In the genomic region with DNA sequence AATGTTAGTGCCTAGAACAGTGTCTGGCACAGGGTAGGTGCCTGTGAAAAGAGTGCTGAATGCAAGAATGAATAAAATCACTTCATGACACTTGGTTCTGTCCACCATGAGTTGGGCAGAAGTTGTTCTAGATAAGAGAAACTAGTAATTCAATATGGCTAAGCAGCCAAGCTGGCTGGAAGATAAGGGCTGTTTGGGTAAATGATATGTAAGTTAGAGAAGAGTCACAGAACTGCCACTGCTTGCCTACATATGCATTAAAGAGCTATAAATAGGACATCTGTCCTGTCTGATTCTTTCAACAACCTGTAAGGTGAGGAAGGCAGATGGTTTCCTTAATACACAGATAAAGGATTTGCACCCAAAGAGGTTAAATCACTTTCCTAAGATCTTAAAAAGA, we compare ENCODE assay signal across 23 cellular contexts.
"Had no signal": no experiment of that assay in that cellular context is flagged by ENCODE, and none has a peak within 500 bp of the region (broad histone marks: within the 10 kb centered on the region; RNA-seq: fewer than 3 reads in every experiment).

No MANE protein-coding gene starts in this region.

- H3K27me3 Mint-ChIP-seq: activated CD8-positive, alpha-beta memory T cell treated with anti-CD3 and anti-CD28 coated beads, Interleukin-2, amount 10 ng/mL, durations not matched to agents 7 days and 5 days; activated CD8-positive, alpha-beta T cell treated with anti-CD3 and anti-CD28 coated beads for 36 hours; activated naive CD8-positive, alpha-beta T cell treated with anti-CD3 and anti-CD28 coated beads, Interleukin-2, amount 50 U/mL, for 24 hours; effector memory CD8-positive, alpha-beta T cell; natural killer cell treated with Interleukin-12 subunit alpha and Interleukin-12 subunit beta and Interleukin-15 and Interleukin-18, amount 100 ng/mL, for 72 hours had no signal

- H3K4me3 Mint-ChIP-seq: activated CD8-positive, alpha-beta memory T cell treated with anti-CD3 and anti-CD28 coated beads, Interleukin-2, amount 10 ng/mL, durations not matched to agents 7 days and 5 days; activated CD8-positive, alpha-beta T cell treated with anti-CD3 and anti-CD28 coated beads for 36 hours; activated naive CD8-positive, alpha-beta T cell treated with anti-CD3 and anti-CD28 coated beads, Interleukin-2, amount 50 U/mL, for 24 hours; effector memory CD8-positive, alpha-beta T cell; natural killer cell treated with Interleukin-12 subunit alpha and Interleukin-12 subunit beta and Interleukin-15 and Interleukin-18, amount 100 ng/mL, for 72 hours; stimulated activated effector memory CD8-positive, alpha-beta T cell treated with anti-CD3 and anti-CD28 coated beads, Interleukin-12 subunit alpha, Interleukin-12 subunit beta, amount 100 ng/mL, for 72 hours had no signal

- H3K9me3 Mint-ChIP-seq: activated CD8-positive, alpha-beta T cell treated with anti-CD3 and anti-CD28 coated beads for 36 hours; activated naive CD8-positive, alpha-beta T cell treated with anti-CD3 and anti-CD28 coated beads, Interleukin-2, amount 50 U/mL, for 24 hours; effector memory CD8-positive, alpha-beta T cell; natural killer cell treated with Interleukin-12 subunit alpha and Interleukin-12 subunit beta and Interleukin-15 and Interleukin-18, amount 100 ng/mL, for 72 hours; stimulated activated effector memory CD8-positive, alpha-beta T cell treated with anti-CD3 and anti-CD28 coated beads, Interleukin-12 subunit alpha, Interleukin-12 subunit beta, amount 100 ng/mL, for 72 hours had no signal

- DNase-seq: activated CD4-positive, alpha-beta T cell treated with anti-CD3 and anti-CD28 coated beads for 48 hours; activated CD8-positive, alpha-beta memory T cell treated with anti-CD3 and anti-CD28 coated beads, Interleukin-2, amount 10 ng/mL, durations not matched to agents 7 days and 5 days; activated CD8-positive, alpha-beta T cell treated with anti-CD3 and anti-CD28 coated beads for 36 hours; activated gamma-delta T cell; activated naive CD4-positive, alpha-beta T cell treated with anti-CD3 and anti-CD28 coated beads, Interleukin-2, amount 50 U/mL, for 16 hours; activated naive CD8-positive, alpha-beta T cell treated with anti-CD3 and anti-CD28 coated beads, Interleukin-2, amount 50 U/mL, for 24 hours; activated T-cell treated with anti-CD3 and anti-CD28 coated beads for 4 hours; anterior cingulate cortex; body of pancreas; central memory CD4-positive, alpha-beta T cell; dorsolateral prefrontal cortex; effector memory CD8-positive, alpha-beta T cell; hippocampal formation; kidney glomerular epithelial cell; left lung; ovary; right lobe of liver; stimulated activated CD4-positive, alpha-beta T cell treated with anti-CD3 and anti-CD28 coated beads, Interleukin-1b, Interleukin-23, amount 100 ng/mL, for 48 hours; stomach; T-helper 1 cell; transverse colon had no signal

- ATAC-seq: activated CD8-positive, alpha-beta memory T cell treated with anti-CD3 and anti-CD28 coated beads, Interleukin-2, amount 10 ng/mL, durations not matched to agents 7 days and 5 days; activated CD8-positive, alpha-beta T cell treated with anti-CD3 and anti-CD28 coated beads for 36 hours; activated naive CD8-positive, alpha-beta T cell treated with anti-CD3 and anti-CD28 coated beads, Interleukin-2, amount 50 U/mL, for 24 hours; body of pancreas; effector memory CD8-positive, alpha-beta T cell; left lung; natural killer cell treated with Interleukin-12 subunit alpha and Interleukin-12 subunit beta and Interleukin-15 and Interleukin-18, amount 100 ng/mL, for 72 hours; stimulated activated effector memory CD8-positive, alpha-beta T cell treated with anti-CD3 and anti-CD28 coated beads, Interleukin-12 subunit alpha, Interleukin-12 subunit beta, amount 100 ng/mL, for 72 hours had no signal

- H3K27ac Mint-ChIP-seq: activated CD8-positive, alpha-beta memory T cell treated with anti-CD3 and anti-CD28 coated beads, Interleukin-2, amount 10 ng/mL, durations not matched to agents 7 days and 5 days; activated CD8-positive, alpha-beta T cell treated with anti-CD3 and anti-CD28 coated beads for 36 hours; activated naive CD8-positive, alpha-beta T cell treated with anti-CD3 and anti-CD28 coated beads, Interleukin-2, amount 50 U/mL, for 24 hours; natural killer cell treated with Interleukin-12 subunit alpha and Interleukin-12 subunit beta and Interleukin-15 and Interleukin-18, amount 100 ng/mL, for 72 hours; stimulated activated effector memory CD8-positive, alpha-beta T cell treated with anti-CD3 and anti-CD28 coated beads, Interleukin-12 subunit alpha, Interleukin-12 subunit beta, amount 100 ng/mL, for 72 hours had no signal
